14 cellular contexts compared by ENCODE assay signal in the genomic region with DNA sequence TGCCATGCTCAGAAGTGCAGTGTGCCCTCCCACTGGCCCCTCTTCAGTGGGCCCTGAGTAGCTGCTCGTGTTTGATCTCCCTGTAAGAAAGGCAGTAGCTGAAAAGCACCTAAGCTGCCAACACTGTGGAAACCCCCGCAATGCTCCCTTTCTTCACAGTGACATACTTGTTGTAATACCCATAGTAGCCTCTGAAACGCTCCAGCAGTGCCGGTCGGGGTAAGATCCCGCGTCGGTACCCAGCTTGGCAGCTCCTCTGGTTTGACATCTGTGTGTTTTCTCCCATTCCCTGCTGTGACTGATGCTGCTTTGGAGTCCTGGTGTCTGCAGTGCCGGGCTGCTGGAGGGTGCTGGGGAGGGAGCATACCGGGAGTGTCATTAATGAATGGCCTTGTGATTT. TPM values are rescaled to one million over a fixed set of nuclear protein-coding genes. Genes with fewer than 3 reads are reported as not detected.
DNase-seq lines count a peak whose midpoint lies in the region; ATAC-seq, FAIRE-seq and TF ChIP-seq lines count a peak whose summit lies in the region.
"Had no signal": no experiment of that assay in that cellular context is flagged by ENCODE, and none has a peak within 500 bp of the region (broad histone marks: within the 10 kb centered on the region; RNA-seq: fewer than 3 reads in every experiment).

No MANE protein-coding gene starts in this region.

- no peak overlapping the region for H3K9ac ChIP-seq in HepG2 (ENCODE audit: insufficient read depth, low read depth, low read length)

- TF ChIP-seq CTCF in HepG2 (CRISPR knock-in tag; IDR thresholded peaks at IDR 0.05) (no peak), right lobe of liver (IDR thresholded peaks at IDR 0.05) (no peak), type B pancreatic cell (conservative IDR thresholded peaks at IDR 0.05) (peak; percentile 43)

- CTCF ChIA-PET in HepG2 (lab: Yijun Ruan, JAX; ENCODE audit: low intra/inter-chr PET ratio, low total read pairs) = no interaction called here

- H4K20me1 ChIP-seq in HepG2 (ENCODE audit: insufficient read depth, low read length) = no peaks in the 10 kb centered on the region

- no peaks in the 10 kb centered on the region for H3K79me2 ChIP-seq in HepG2 (ENCODE audit: insufficient read depth, low read length)

- H2AFZ ChIP-seq in HepG2 (ENCODE audit: low read length) = no peak overlapping the region

- H3K27ac ChIP-seq in HepG2 (ENCODE audit: extremely low read length, insufficient read depth, low read length) = no peak overlapping the region
- H3K27ac ChIP-seq in right lobe of liver = no peak overlapping the region
- H3K27ac ChIP-seq: C4-2B, pancreas had no signal

- H3K27ac Mint-ChIP-seq in T-helper 17 cell = peak overlapping the region; percentile 6
- H3K27ac Mint-ChIP-seq in type B pancreatic cell = no peak overlapping the region
- no peak overlapping the region for H3K27ac Mint-ChIP-seq in activated CD4-positive, alpha-beta T cell treated with anti-CD3 and anti-CD28 coated beads, Interleukin-2, amount 10 ng/mL, durations not matched to agents 24 days and 14 days
- H3K27ac Mint-ChIP-seq: activated naive CD8-positive, alpha-beta T cell had no signal

- H3K36me3 ChIP-seq in HepG2 (replicated peaks in 1 of 2; ENCODE audit: control insufficient read depth in 1 of 2, insufficient read depth in 2 of 2, low read length in 2 of 2) = peaks cover 0 to 4% of the 10 kb centered on the region in 2 experiments; a peak in 1 of 5 replicates
- no peaks in the 10 kb centered on the region for H3K36me3 ChIP-seq in right lobe of liver
- H3K36me3 ChIP-seq: pancreas had no signal

- H3K27me3 ChIP-seq in HepG2 (ENCODE audit: control insufficient read depth in 1 of 2, insufficient read depth in 2 of 2, low read length in 2 of 2) (no peaks in the 10 kb centered on the region), right lobe of liver (no peaks in the 10 kb centered on the region)
- H3K27me3 ChIP-seq: pancreas had no signal

- POLR2A ChIA-PET in HepG2 (lab: Yijun Ruan, JAX) = no interaction called here

- H3K9me3 ChIP-seq in HepG2 (ENCODE audit: low read length) (no peaks in the 10 kb centered on the region), right lobe of liver (no peaks in the 10 kb centered on the region), T-helper 17 cell (ENCODE audit: control insufficient read depth, low read length, poor library complexity, severe bottlenecking) (no peaks in the 10 kb centered on the region)
- H3K9me3 ChIP-seq: pancreas had no signal

- no peak for TF ChIP-seq EP300 in HepG2 (IDR thresholded peaks at IDR 0.05; ENCODE audit: low read depth in 2 of 2, low read length in 2 of 2)
- no peak for TF ChIP-seq EP300 in HepG2 (CRISPR knock-in tag; IDR thresholded peaks at IDR 0.05; ENCODE audit: borderline replicate concordance)

- BruUV-seq in HepG2 (replicated peaks; lab: Mats Ljungman, UMichigan) = no TSS peak

- TF ChIP-seq RAD21 in HepG2 (CRISPR knock-in tag; IDR thresholded peaks at IDR 0.05) = no peak

- peaks cover 2% of the 10 kb centered on the region for H3K36me3 Mint-ChIP-seq in T-helper 17 cell (ENCODE audit: low read depth)
- H3K36me3 Mint-ChIP-seq in type B pancreatic cell = peaks cover 16% of the 10 kb centered on the region
- H3K36me3 Mint-ChIP-seq in activated CD4-positive, alpha-beta T cell treated with anti-CD3 and anti-CD28 coated beads, Interleukin-2, amount 10 ng/mL, durations not matched to agents 24 days and 14 days (ENCODE audit: low read depth) = peaks cover 32% of the 10 kb centered on the region

- DNase-seq in HepG2 (ENCODE audit: low spot score) (no peak), right lobe of liver (no peak), T-helper 17 cell (no peak), iPS DF 4.7 (ENCODE audit: extremely low read depth, low spot score) (peak; percentile 9), type B pancreatic cell (ENCODE audit: extremely low spot score, unreplicated experiment) (peak; percentile 55), NOMO-1 treated with dmso at 0.1 percent for 144 hours (lab: John Stamatoyannopoulos, UW; ENCODE audit: unreplicated experiment) (no peak), cardiac septum (ENCODE audit: low spot score) (no peak)
- DNase-seq in activated CD4-positive, alpha-beta T cell treated with anti-CD3 and anti-CD28 coated beads, Interleukin-2, amount 10 ng/mL, durations not matched to agents 24 days and 14 days = no peak
- DNase-seq: stimulated activated CD8-positive, alpha-beta memory T cell treated with anti-CD3 and anti-CD28 coated beads, Interleukin-4, amount 100 ng/mL, for 48 hours; T-helper 9 cell had no signal

- H3K27me3 Mint-ChIP-seq in T-helper 17 cell (no peaks in the 10 kb centered on the region), type B pancreatic cell (no peaks in the 10 kb centered on the region)
- no peaks in the 10 kb centered on the region for H3K27me3 Mint-ChIP-seq in activated CD4-positive, alpha-beta T cell treated with anti-CD3 and anti-CD28 coated beads, Interleukin-2, amount 10 ng/mL, durations not matched to agents 24 days and 14 days
- H3K27me3 Mint-ChIP-seq: activated naive CD8-positive, alpha-beta T cell had no signal

- TF ChIP-seq POLR2A in HepG2 (IDR thresholded peaks at IDR 0.05; ENCODE audit: insufficient read depth in 1 of 2, low read depth in 2 of 2, low read length in 2 of 2) = no peak
- no peak for TF ChIP-seq POLR2A in right lobe of liver (IDR thresholded peaks at IDR 0.05)

- peaks cover 29% of the 10 kb centered on the region for H3K4me1 ChIP-seq in HepG2 (ENCODE audit: insufficient read depth, low read length)
- no peaks in the 10 kb centered on the region for H3K4me1 ChIP-seq in right lobe of liver
- H3K4me1 ChIP-seq: pancreas had no signal

- no peak for FAIRE-seq in HepG2 (lab: Jason Lieb, UNC)
- FAIRE-seq: frontal cortex, pancreas had no signal

- no peak overlapping the region for H3K4me2 ChIP-seq in HepG2 (ENCODE audit: low read depth, low read length)

- WGBS in HepG2 (ENCODE audit: low lambda C conversion rate) = 93% methylated on average over 10 of the region's 10 CpGs
- WGBS in right lobe of liver (ENCODE audit: insufficient coverage, low coverage, low lambda C conversion rate, missing lambda C conversion rate) = 83% methylated on average over 8 of the region's 10 CpGs

- no peaks in the 10 kb centered on the region for H3K9me3 Mint-ChIP-seq in type B pancreatic cell
- no peaks in the 10 kb centered on the region for H3K9me3 Mint-ChIP-seq in activated CD4-positive, alpha-beta T cell treated with anti-CD3 and anti-CD28 coated beads, Interleukin-2, amount 10 ng/mL, durations not matched to agents 24 days and 14 days

- ATAC-seq in HepG2 = peak; percentile 23
- ATAC-seq in right lobe of liver = no peak
- ATAC-seq in T-helper 17 cell = no peak

- H3K4me1 Mint-ChIP-seq in T-helper 17 cell = no peaks in the 10 kb centered on the region
- H3K4me1 Mint-ChIP-seq in type B pancreatic cell (ENCODE audit: unreplicated experiment) = peaks cover 13% of the 10 kb centered on the region
- peaks cover 16% of the 10 kb centered on the region for H3K4me1 Mint-ChIP-seq in activated CD4-positive, alpha-beta T cell treated with anti-CD3 and anti-CD28 coated beads, Interleukin-2, amount 10 ng/mL, durations not matched to agents 24 days and 14 days

- intact Hi-C loops in HepG2 (cut with micrococcal nuclease; ENCODE audit: unreplicated experiment) (loop anchor here (5.0 kb wide), 1 partner anchor 232 kb away; a partner anchor contains a TSS), right lobe of liver (cut with DNase I) (no loop called here), cardiac septum (cut with DNase I) (no loop called here)
- intact Hi-C loops in activated CD4-positive, alpha-beta T cell treated with anti-CD3 and anti-CD28 coated beads, Interleukin-2, amount 10 ng/mL, durations not matched to agents 24 days and 14 days (cut with micrococcal nuclease) = loop anchor here (5.0 to 10.0 kb wide), 2 partner anchors 247 to 324 kb away; a partner anchor contains a TSS

- H3K4me3 ChIP-seq in HepG2 (replicated peaks in 1 of 3; ENCODE audit: insufficient read depth in 1 of 3, low read depth in 2 of 3, low read length in 3 of 3) = no peak overlapping the region
- H3K4me3 ChIP-seq in right lobe of liver = no peak overlapping the region
- H3K4me3 ChIP-seq: pancreas had no signal

- H3K4me3 Mint-ChIP-seq in T-helper 17 cell (no peak overlapping the region), type B pancreatic cell (peak overlapping the region; percentile 56)
- H3K4me3 Mint-ChIP-seq in activated CD4-positive, alpha-beta T cell treated with anti-CD3 and anti-CD28 coated beads, Interleukin-2, amount 10 ng/mL, durations not matched to agents 24 days and 14 days = no peak overlapping the region
- H3K4me3 Mint-ChIP-seq: activated naive CD8-positive, alpha-beta T cell had no signal

- in situ Hi-C loops in HepG2 (cut with HindIII; ENCODE audit: extremely low pct_ligation_motif_present, low pct_unique_long_range_greater_than_20kb) = no loop called here

RNA-seq across cellular contexts. Expression of a gene that starts 3.6 kb away (rescaled TPM):
- 14.1 and 18.5 TPM in 2 replicates for total RNA-seq in HepG2 (2016; rRNA removed; fragmentation: Illumina TruSeq; extraction: Trizol)
- total RNA-seq in HepG2 (2016; cell fraction: cytosol; rRNA removed; fragmentation: Illumina TruSeq; extraction: Trizol; ENCODE audit: low read depth) = 3.7 and 3.8 TPM in 2 replicates
- total RNA-seq in HepG2 (2016; cell fraction: insoluble cytoplasmic fraction; rRNA removed; fragmentation: Illumina TruSeq; extraction: Trizol) = 13.0 and 16.8 TPM in 2 replicates
- total RNA-seq in HepG2 (2016; cell fraction: membrane; rRNA removed; fragmentation: Illumina TruSeq; extraction: Trizol) = 5.9 and 7.0 TPM in 2 replicates
- 7.2 and 7.5 TPM in 2 replicates for total RNA-seq in HepG2 (2016; cell fraction: nucleus; rRNA removed; fragmentation: Illumina TruSeq; extraction: Trizol)
- 3.8 and 5.1 TPM in 2 replicates for polyA plus RNA-seq in HepG2 (2011; rRNA removed)
- polyA plus RNA-seq in HepG2 (2011; cell fraction: cytosol; rRNA removed) = 2.9 and 3.2 TPM in 2 replicates
- 2.7 and 2.8 TPM in 2 replicates for polyA plus RNA-seq in HepG2 (2011; cell fraction: nucleus; rRNA removed)
- 2.8 and 5.6 TPM in 2 replicates for polyA plus RNA-seq in HepG2 (2012)
- polyA plus RNA-seq in HepG2 (2016; cell fraction: cytosol; fragmentation: Illumina TruSeq; extraction: Trizol; ENCODE audit: low read depth) = 2.5 and 2.9 TPM in 2 replicates
- polyA plus RNA-seq in HepG2 (2016; cell fraction: insoluble cytoplasmic fraction; fragmentation: Illumina TruSeq; extraction: Trizol; ENCODE audit: low read depth) = 19.0 and 20.6 TPM in 2 replicates
- polyA plus RNA-seq in HepG2 (2016; cell fraction: membrane; fragmentation: Illumina TruSeq; extraction: Trizol; ENCODE audit: low read depth) = 4.3 and 4.9 TPM in 2 replicates
- polyA plus RNA-seq in HepG2 (2016; cell fraction: nucleus; fragmentation: Illumina TruSeq; extraction: Trizol; ENCODE audit: insufficient read depth, low read depth) = 11.3 and 12.9 TPM in 2 replicates
- polyA minus RNA-seq in HepG2 (2011; rRNA and poly(A)+ RNA removed; ENCODE audit: low replicate concordance) = 8.1 and 17.0 TPM in 2 replicates
- polyA minus RNA-seq in HepG2 (2011; cell fraction: cytosol; rRNA and poly(A)+ RNA removed) = 3.2 and 4.6 TPM in 2 replicates
- polyA minus RNA-seq in HepG2 (2011; cell fraction: nucleus; rRNA and poly(A)+ RNA removed) = 4.7 and 4.8 TPM in 2 replicates
- 1 to 10 TPM in 2 of 6 experiments, under 1 TPM in 4; 0.27 to 2.1 (median 0.72) TPM for total RNA-seq in right lobe of liver
- 1 to 10 TPM; 2.4 to 5.7 TPM for total RNA-seq in T-helper 17 cell
- total RNA-seq in type B pancreatic cell (ENCODE audit: low replicate concordance) = 7.4 and 17.1 TPM in 2 replicates
- total RNA-seq in activated CD4-positive, alpha-beta T cell treated with anti-CD3 and anti-CD28 coated beads, Interleukin-2, amount 10 ng/mL, durations not matched to agents 24 days and 14 days = 33.4 and 36.5 TPM in 2 replicates
- total RNA-seq in cardiac septum = 0.62 TPM

Comparison
In these comparisons a context has a peak if more than half of its experiments do, and no peak if none do; other contexts are left out.
1. intact Hi-C loops: an anchor here in HepG2 (5.0 kb wide) and activated CD4-positive, alpha-beta T cell treated with anti-CD3 and anti-CD28 coated beads, Interleukin-2, amount 10 ng/mL, durations not matched to agents 24 days and 14 days (5.0 to 10.0 kb wide); none called in right lobe of liver and cardiac septum.
2. DNase-seq: peak in iPS DF 4.7 (single experiment) and type B pancreatic cell (single experiment); none in HepG2 (single experiment), right lobe of liver (0 of 3), T-helper 17 cell (0 of 3), NOMO-1 treated with dmso at 0.1 percent for 144 hours (single experiment), activated CD4-positive, alpha-beta T cell treated with anti-CD3 and anti-CD28 coated beads, Interleukin-2, amount 10 ng/mL, durations not matched to agents 24 days and 14 days (single experiment) and cardiac septum (single experiment).